Comparison of ENCODE assay signal across 1 cellular context in the genomic region with DNA sequence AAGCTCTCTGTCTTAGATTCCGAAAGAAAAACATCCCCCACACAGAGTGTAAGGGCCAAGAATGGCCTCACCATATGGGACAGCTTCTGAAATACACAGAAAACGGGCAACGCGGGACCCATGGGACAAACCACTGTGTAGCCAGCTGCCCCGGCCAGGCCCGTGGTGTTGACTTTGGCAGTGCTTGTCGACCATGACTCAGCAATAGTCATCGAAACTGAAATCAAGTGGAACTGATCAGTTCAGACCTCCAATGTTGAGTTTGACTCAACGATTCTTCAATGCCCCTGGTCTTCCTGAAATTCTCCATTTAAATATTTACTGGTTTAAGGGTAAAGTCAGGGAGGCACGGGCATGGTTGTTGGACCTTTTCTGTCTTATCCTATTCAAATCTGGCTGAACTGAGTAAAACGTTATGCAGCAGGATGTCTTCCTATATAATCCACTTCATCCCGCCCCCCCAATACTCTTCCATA.
TF ChIP-seq lines count a peak whose summit lies in the region.

No MANE protein-coding gene starts in this region.

TF ChIP-seq in HepG2, 621 proteins besides CTCF, POLR2A, EP300 and RAD21 (continued from another document and continues in another):
- TF ChIP-seq ZBTB21 (CRISPR knock-in tag; IDR thresholded peaks at IDR 0.05) (0 out of 2 replicates have a peak, but pooled peaks have one; percentile 29), ZMYM3 (CRISPR knock-in tag; IDR thresholded peaks at IDR 0.05) (0 out of 2 replicates have a peak, but pooled peaks have one; percentile 48), MAX (IDR thresholded peaks at IDR 0.05) (peak; percentile 48), SAP130 (CRISPR knock-in tag; IDR thresholded peaks at IDR 0.05; ENCODE audit: low read depth) (peak; percentile 94), HBP1 (CRISPR knock-in tag; IDR thresholded peaks at IDR 0.05; ENCODE audit: low read depth) (peak; percentile 53; the same call in 1 of the 2 replicates), ZNF883 (CRISPR knock-in tag; IDR thresholded peaks at IDR 0.05; ENCODE audit: not compliant biosample characterization) (no peak), KLF6 (CRISPR knock-in tag; IDR thresholded peaks at IDR 0.05) (peak; percentile 51; the same call in 1 of the 2 replicates), CENPX (CRISPR knock-in tag; IDR thresholded peaks at IDR 0.05) (no peak), ZNF138 (CRISPR knock-in tag; IDR thresholded peaks at IDR 0.05; ENCODE audit: low read depth) (no peak), ZNF335 (CRISPR knock-in tag; IDR thresholded peaks at IDR 0.05) (peak; percentile 44; the same call in 1 of the 2 replicates), CREM (IDR thresholded peaks at IDR 0.05) (no peak), CREM (CRISPR knock-in tag; IDR thresholded peaks at IDR 0.05) (no peak), SIN3A (IDR thresholded peaks at IDR 0.05; ENCODE audit: borderline replicate concordance, low read depth, low read length) (peak; percentile 86; the same call in 1 of the 2 replicates), ATAD3A (CRISPR knock-in tag; IDR thresholded peaks at IDR 0.05) (no peak), FOXO1 (CRISPR knock-in tag; IDR thresholded peaks at IDR 0.05) (peak; percentile 85), ZNF670 (CRISPR knock-in tag; IDR thresholded peaks at IDR 0.05; ENCODE audit: borderline replicate concordance) (no peak), NFIC (IDR thresholded peaks at IDR 0.05; ENCODE audit: low read length) (0 out of 2 replicates have a peak, but pooled peaks have one; percentile 48), MAFG (CRISPR knock-in tag; IDR thresholded peaks at IDR 0.05) (peak; percentile 99), TEAD2 (CRISPR knock-in tag; IDR thresholded peaks at IDR 0.05) (no peak), SALL1 (CRISPR knock-in tag; IDR thresholded peaks at IDR 0.05) (peak; percentile 82), HMG20B (CRISPR knock-in tag; conservative IDR thresholded peaks at IDR 0.05) (0 out of 2 replicates have a peak, but pooled peaks have one; percentile 39), ZNF10 (CRISPR knock-in tag; IDR thresholded peaks at IDR 0.05; ENCODE audit: borderline replicate concordance, low read depth) (no peak), NR2F6 (IDR thresholded peaks at IDR 0.05) (0 out of 2 replicates have a peak, but pooled peaks have one; percentile 16), NR2F6 (CRISPR knock-in tag; IDR thresholded peaks at IDR 0.05) (peak; percentile 62; the same call in 1 of the 2 replicates), ZNF562 (CRISPR knock-in tag; IDR thresholded peaks at IDR 0.05; ENCODE audit: borderline replicate concordance) (no peak), THRA (CRISPR knock-in tag; IDR thresholded peaks at IDR 0.05; ENCODE audit: borderline replicate concordance) (peak; percentile 75), FOSL1 (CRISPR knock-in tag; IDR thresholded peaks at IDR 0.05; ENCODE audit: borderline replicate concordance) (peak; percentile 52; the same call in 1 of the 2 replicates), CERS6 (CRISPR knock-in tag; IDR thresholded peaks at IDR 0.05) (no peak), FOXJ3 (CRISPR knock-in tag; IDR thresholded peaks at IDR 0.05; ENCODE audit: borderline replicate concordance) (peak; percentile 62; the same call in 1 of the 2 replicates), HOMEZ (CRISPR knock-in tag; IDR thresholded peaks at IDR 0.05; ENCODE audit: low read depth) (peak; percentile 94), JDP2 (CRISPR knock-in tag; IDR thresholded peaks at IDR 0.05; ENCODE audit: borderline replicate concordance) (no peak), LBX2 (CRISPR knock-in tag; IDR thresholded peaks at IDR 0.05; ENCODE audit: borderline replicate concordance) (no peak), FOXA3 (CRISPR knock-in tag; IDR thresholded peaks at IDR 0.05) (peak; percentile 98), ZNF501 (CRISPR knock-in tag; IDR thresholded peaks at IDR 0.05) (peak; percentile 44; the same call in 1 of the 2 replicates), KDM3A (CRISPR knock-in tag; IDR thresholded peaks at IDR 0.05; ENCODE audit: low read depth) (0 out of 2 replicates have a peak, but pooled peaks have one; percentile 59), FOXP4 (CRISPR knock-in tag; IDR thresholded peaks at IDR 0.05) (peak; percentile 61; the same call in 1 of the 2 replicates), HNF4A (CRISPR knock-in tag; IDR thresholded peaks at IDR 0.05) (peak; percentile 55), ZBTB33 (CRISPR knock-in tag; IDR thresholded peaks at IDR 0.05) (peak; percentile 66), ZFY (CRISPR knock-in tag; IDR thresholded peaks at IDR 0.05) (peak; percentile 73), POGZ (CRISPR knock-in tag; IDR thresholded peaks at IDR 0.05) (0 out of 2 replicates have a peak, but pooled peaks have one; percentile 15), MIER2 (CRISPR knock-in tag; IDR thresholded peaks at IDR 0.05) (peak; percentile 81), CCAR2 (optimal IDR thresholded peaks at IDR 0.05; ENCODE audit: low read depth, low read length) (peak; percentile 51), PAWR (CRISPR knock-in tag; IDR thresholded peaks at IDR 0.05; ENCODE audit: borderline replicate concordance) (no peak), GATAD2A (CRISPR knock-in tag; IDR thresholded peaks at IDR 0.05) (peak; percentile 96), SKI (IDR thresholded peaks at IDR 0.05; ENCODE audit: partially characterized antibody) (peak; percentile 21), NR2C2 (CRISPR knock-in tag; IDR thresholded peaks at IDR 0.05; ENCODE audit: borderline replicate concordance) (no peak), NFKBIZ (CRISPR knock-in tag; IDR thresholded peaks at IDR 0.05) (no peak)
- TF ChIP-seq, protein P1, sequence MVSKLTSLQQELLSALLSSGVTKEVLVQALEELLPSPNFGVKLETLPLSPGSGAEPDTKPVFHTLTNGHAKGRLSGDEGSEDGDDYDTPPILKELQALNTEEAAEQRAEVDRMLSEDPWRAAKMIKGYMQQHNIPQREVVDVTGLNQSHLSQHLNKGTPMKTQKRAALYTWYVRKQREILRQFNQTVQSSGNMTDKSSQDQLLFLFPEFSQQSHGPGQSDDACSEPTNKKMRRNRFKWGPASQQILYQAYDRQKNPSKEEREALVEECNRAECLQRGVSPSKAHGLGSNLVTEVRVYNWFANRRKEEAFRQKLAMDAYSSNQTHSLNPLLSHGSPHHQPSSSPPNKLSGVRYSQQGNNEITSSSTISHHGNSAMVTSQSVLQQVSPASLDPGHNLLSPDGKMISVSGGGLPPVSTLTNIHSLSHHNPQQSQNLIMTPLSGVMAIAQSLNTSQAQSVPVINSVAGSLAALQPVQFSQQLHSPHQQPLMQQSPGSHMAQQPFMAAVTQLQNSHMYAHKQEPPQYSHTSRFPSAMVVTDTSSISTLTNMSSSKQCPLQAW (CRISPR knock-in tag; IDR thresholded peaks at IDR 0.05), result peak; percentile 64; the same call in 1 of the 2 replicates
- TF ChIP-seq, protein P2, sequence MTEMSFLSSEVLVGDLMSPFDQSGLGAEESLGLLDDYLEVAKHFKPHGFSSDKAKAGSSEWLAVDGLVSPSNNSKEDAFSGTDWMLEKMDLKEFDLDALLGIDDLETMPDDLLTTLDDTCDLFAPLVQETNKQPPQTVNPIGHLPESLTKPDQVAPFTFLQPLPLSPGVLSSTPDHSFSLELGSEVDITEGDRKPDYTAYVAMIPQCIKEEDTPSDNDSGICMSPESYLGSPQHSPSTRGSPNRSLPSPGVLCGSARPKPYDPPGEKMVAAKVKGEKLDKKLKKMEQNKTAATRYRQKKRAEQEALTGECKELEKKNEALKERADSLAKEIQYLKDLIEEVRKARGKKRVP (CRISPR knock-in tag; IDR thresholded peaks at IDR 0.05), result peak in 1 of 2 experiments; percentile 43; a peak in 1 of 4 replicates
- TF ChIP-seq, protein P3, sequence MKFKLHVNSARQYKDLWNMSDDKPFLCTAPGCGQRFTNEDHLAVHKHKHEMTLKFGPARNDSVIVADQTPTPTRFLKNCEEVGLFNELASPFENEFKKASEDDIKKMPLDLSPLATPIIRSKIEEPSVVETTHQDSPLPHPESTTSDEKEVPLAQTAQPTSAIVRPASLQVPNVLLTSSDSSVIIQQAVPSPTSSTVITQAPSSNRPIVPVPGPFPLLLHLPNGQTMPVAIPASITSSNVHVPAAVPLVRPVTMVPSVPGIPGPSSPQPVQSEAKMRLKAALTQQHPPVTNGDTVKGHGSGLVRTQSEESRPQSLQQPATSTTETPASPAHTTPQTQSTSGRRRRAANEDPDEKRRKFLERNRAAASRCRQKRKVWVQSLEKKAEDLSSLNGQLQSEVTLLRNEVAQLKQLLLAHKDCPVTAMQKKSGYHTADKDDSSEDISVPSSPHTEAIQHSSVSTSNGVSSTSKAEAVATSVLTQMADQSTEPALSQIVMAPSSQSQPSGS (CRISPR knock-in tag; IDR thresholded peaks at IDR 0.05), result peak; percentile 38; the same call in 1 of the 2 replicates
